ENCODE assay signal across 10 cellular contexts in genomic region chr20:46709055-46709458, GRCh38. TPM values are rescaled to one million over a fixed set of nuclear protein-coding genes. Genes with fewer than 3 reads are reported as not detected.
DNase-seq lines count a peak whose midpoint lies in the region; ATAC-seq and TF ChIP-seq lines count a peak whose summit lies in the region.
"Had no signal": no experiment of that assay in that cellular context is flagged by ENCODE, and none has a peak within 500 bp of the region (broad histone marks: within the 10 kb centered on the region; RNA-seq: fewer than 3 reads in every experiment).

No MANE protein-coding gene starts in this region.

- no peak for ATAC-seq in GM19455 (IDR thresholded peaks at IDR 0.05; ENCODE audit: unreplicated experiment)

- peaks cover 4% of the 10 kb centered on the region for H3K36me3 Mint-ChIP-seq in nephron progenitor cell (ENCODE audit: low read depth)

- H2AFZ ChIP-seq in ACC112 (ENCODE audit: low read length, unreplicated experiment), result peak overlapping the region; percentile 97

- H3K36me3 ChIP-seq in ACC112 (ENCODE audit: insufficient read depth, low read length) (0 out of 2 replicates have a peak, but pooled peaks cover 5% of the 10 kb centered on the region), NT2/D1 (ENCODE audit: insufficient read depth, insufficient read length, low read length) (peaks cover 8% of the 10 kb centered on the region), esophagus (ENCODE audit: control insufficient read depth in 2 of 2, insufficient read depth in 2 of 2, low read length in 1 of 2) (no peaks in the 10 kb centered on the region)

- H3K4me1 ChIP-seq in ACC112 (ENCODE audit: control insufficient read depth, insufficient read depth, low read length, unreplicated experiment), result peaks cover 16% of the 10 kb centered on the region
- H3K4me1 ChIP-seq in NT2/D1 (ENCODE audit: insufficient read depth, insufficient read length), result peaks cover 24% of the 10 kb centered on the region
- peaks cover 1 to 8% of the 10 kb centered on the region in 2 donors for H3K4me1 ChIP-seq in esophagus (ENCODE audit: control insufficient read depth in 2 of 2, insufficient read depth in 2 of 2, low read length in 1 of 2)

- no peaks in the 10 kb centered on the region for H3K27me3 ChIP-seq in ACC112 (ENCODE audit: insufficient read depth, low read length)
- H3K27me3 ChIP-seq in NT2/D1 (ENCODE audit: insufficient read depth, insufficient read length), result no peaks in the 10 kb centered on the region
- H3K27me3 ChIP-seq in esophagus (ENCODE audit: control insufficient read depth in 1 of 2, insufficient read depth in 2 of 2, low read length in 2 of 2), result no peaks in the 10 kb centered on the region

- peak overlapping the region; percentile 83 for H3K4me3 Mint-ChIP-seq in nephron progenitor cell

- TF ChIP-seq CTCF in nephron progenitor cell (IDR thresholded peaks at IDR 0.05), result no peak

- peak overlapping the region; percentile 97 for H3K4me3 ChIP-seq in ACC112 (ENCODE audit: low read depth, low read length)
- H3K4me3 ChIP-seq in NT2/D1 (ENCODE audit: insufficient read length, low read depth), result peak overlapping the region; percentile 65
- peak overlapping the region; percentile 49 to 65 for H3K4me3 ChIP-seq in esophagus (ENCODE audit: low read depth in 1 of 2, low read length in 2 of 2)

- H3K27me3 Mint-ChIP-seq in nephron progenitor cell (ENCODE audit: low read depth, poor library complexity), result peaks cover 23% of the 10 kb centered on the region

- peak overlapping the region; percentile 85 for H3K9ac ChIP-seq in NT2/D1 (ENCODE audit: insufficient read length, low read depth)

- no peak for DNase-seq in NT2/D1 (ENCODE audit: low read depth, low spot score)
- no peak for DNase-seq in nephron progenitor cell
- DNase-seq in SIG-M5 treated with dmso at 0.1 percent for 504 hours (lab: John Stamatoyannopoulos, UW; ENCODE audit: unreplicated experiment), result no peak
- no peak for DNase-seq in DMS153 treated with DMSO at 0.1 percent for 48 hours (lab: John Stamatoyannopoulos, UW; ENCODE audit: unreplicated experiment)
- no peak for DNase-seq in HUDEP-2 (lab: John Stamatoyannopoulos, UW; ENCODE audit: unreplicated experiment in 76 of 76)
- DNase-seq: GDM1, NCI-H2081 had no signal

- WGBS in esophagus, 2 donors, result 33 to 50% methylated on average over 13 of the region's 13 CpGs

- peak overlapping the region; percentile 15 for H3K27ac Mint-ChIP-seq in nephron progenitor cell

- H3K9me3 ChIP-seq in NT2/D1 (ENCODE audit: insufficient read depth, low read length) (peaks cover 27% of the 10 kb centered on the region), esophagus (ENCODE audit: control insufficient read depth in 2 of 2, insufficient read depth in 1 of 2, low read depth in 1 of 2, low read length in 1 of 2) (no peaks in the 10 kb centered on the region)

- H3K9me3 Mint-ChIP-seq in nephron progenitor cell, result peaks cover 18% of the 10 kb centered on the region

- peaks cover 25% of the 10 kb centered on the region for H3K79me2 ChIP-seq in ACC112 (ENCODE audit: control insufficient read depth, insufficient read depth, low read length, unreplicated experiment)

- peaks cover 35% of the 10 kb centered on the region for H3K4me1 Mint-ChIP-seq in nephron progenitor cell

- H3K27ac ChIP-seq in ACC112 (ENCODE audit: low read depth, low read length) (peak overlapping the region; percentile 0; the same call in 1 of the 2 replicates), esophagus (ENCODE audit: low read depth in 2 of 2, low read length in 1 of 2) (peak overlapping the region; percentile 60 to 81)

RNA-seq across cellular contexts. Expression of gene SLC2A10, which starts 0.4 kb away (rescaled TPM):
- polyA plus RNA-seq in esophagus, result 1 to 10 TPM; 2.6 to 5.4 TPM

RNA-seq across cellular contexts. Expression of gene TP53RK, which starts 19.8 kb away (rescaled TPM):
- polyA plus RNA-seq in esophagus, result 1 to 10 TPM; 8.0 to 9.9 TPM

RNA-seq across cellular contexts. Expression of gene SLC13A3, which starts 57.8 kb away (rescaled TPM):
- polyA plus RNA-seq in esophagus, result under 1 TPM; 0.22 to 0.45 TPM
